In the genomic region with DNA sequence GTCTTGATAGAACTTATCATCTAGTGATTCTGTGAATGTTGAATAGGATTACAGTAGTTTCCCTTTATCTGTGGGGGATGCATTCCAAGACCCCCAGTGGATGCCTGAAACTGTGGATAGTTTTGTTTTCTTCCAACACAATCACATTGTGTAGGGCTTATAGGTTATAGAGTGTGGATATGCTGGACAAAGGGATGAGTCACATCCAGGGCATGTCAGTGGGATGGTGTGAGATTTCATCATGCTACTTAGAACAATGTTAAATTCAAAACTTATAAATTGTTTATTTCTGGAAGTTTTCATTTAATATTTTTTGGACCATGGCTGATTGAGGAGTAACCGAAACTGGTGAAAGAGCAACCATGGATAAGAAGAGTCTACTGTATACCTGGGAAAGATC, we compare ENCODE assay signal across 17 cellular contexts.
DNase-seq lines count a peak whose midpoint lies in the region; ATAC-seq and TF ChIP-seq lines count a peak whose summit lies in the region.
"Had no signal": no experiment of that assay in that cellular context is flagged by ENCODE, and none has a peak within 500 bp of the region (broad histone marks: within the 10 kb centered on the region; RNA-seq: fewer than 3 reads in every experiment).

No MANE protein-coding gene starts in this region.

- no peak overlapping the region for H3K4me3 Mint-ChIP-seq in activated CD8-positive, alpha-beta memory T cell treated with anti-CD3 and anti-CD28 coated beads, Interleukin-2, amount 10 ng/mL, durations not matched to agents 7 days and 5 days
- H3K4me3 Mint-ChIP-seq: activated CD4-positive, alpha-beta T cell treated with anti-CD3 and anti-CD28 coated beads for 36 hours; T-helper 2 cell treated with Interferon-gamma antibody and Interleukin-4, amounts not matched to agents 5 μg/mL and 100 μg/mL, for 36 hours had no signal

- H3K4me1 Mint-ChIP-seq in activated CD8-positive, alpha-beta memory T cell treated with anti-CD3 and anti-CD28 coated beads, Interleukin-2, amount 10 ng/mL, durations not matched to agents 7 days and 5 days: no peaks in the 10 kb centered on the region
- H3K4me1 Mint-ChIP-seq: activated CD4-positive, alpha-beta T cell treated with anti-CD3 and anti-CD28 coated beads for 36 hours had no signal

- TF ChIP-seq CTCF in cardiac fibroblast (IDR thresholded peaks at IDR 0.05; ENCODE audit: low read depth, low read length): no peak

- no peak overlapping the region for H3K27ac Mint-ChIP-seq in activated CD8-positive, alpha-beta memory T cell treated with anti-CD3 and anti-CD28 coated beads, Interleukin-2, amount 10 ng/mL, durations not matched to agents 7 days and 5 days
- H3K27ac Mint-ChIP-seq: activated CD4-positive, alpha-beta T cell treated with anti-CD3 and anti-CD28 coated beads for 36 hours; T-helper 2 cell treated with Interferon-gamma antibody and Interleukin-4, amounts not matched to agents 5 μg/mL and 100 μg/mL, for 36 hours had no signal

- no peak overlapping the region for H3K4me3 ChIP-seq in cardiac fibroblast (replicated peaks in 1 of 2; ENCODE audit: low read depth in 2 of 2, low read length in 2 of 2)
- H3K4me3 ChIP-seq: heart left ventricle, ovary, spleen had no signal

- peaks cover 3% of the 10 kb centered on the region for H3K9me3 Mint-ChIP-seq in activated CD8-positive, alpha-beta memory T cell treated with anti-CD3 and anti-CD28 coated beads, Interleukin-2, amount 10 ng/mL, durations not matched to agents 7 days and 5 days (ENCODE audit: low read depth)
- H3K9me3 Mint-ChIP-seq: T-helper 2 cell treated with Interferon-gamma antibody and Interleukin-4, amounts not matched to agents 5 μg/mL and 100 μg/mL, for 36 hours had no signal

- H3K36me3 Mint-ChIP-seq in activated CD8-positive, alpha-beta memory T cell treated with anti-CD3 and anti-CD28 coated beads, Interleukin-2, amount 10 ng/mL, durations not matched to agents 7 days and 5 days: no peaks in the 10 kb centered on the region

- in situ Hi-C loops in Caki2 (cut with HindIII; ENCODE audit: low pct_unique_long_range_greater_than_20kb, low sequenced_read_pairs): no loop called here

- DNase-seq in Caki2 (ENCODE audit: low read depth) (peak; percentile 9), NCI-H226 (peak; percentile 44), cardiac fibroblast (ENCODE audit: low read depth in 2 of 2) (peak; percentile 27 to 31), iris pigment epithelial cell (ENCODE audit: low read depth) (peak; percentile 85), AG20443 (ENCODE audit: low spot score) (no peak), NCI-H2227 treated with DMSO at 0.1 percent for 48 hours (lab: John Stamatoyannopoulos, UW) (no peak)
- DNase-seq in activated CD8-positive, alpha-beta memory T cell treated with anti-CD3 and anti-CD28 coated beads, Interleukin-2, amount 10 ng/mL, durations not matched to agents 7 days and 5 days: no peak
- DNase-seq: activated CD4-positive, alpha-beta T cell treated with anti-CD3 and anti-CD28 coated beads for 36 hours; DMS 273 treated with DMSO at 0.1 percent for 48 hours; heart left ventricle; left colon; NCI-H2029 treated with DMSO at 0.1 percent for 48 hours; NCI-H774; ovary; spleen had no signal

- ATAC-seq in activated CD8-positive, alpha-beta memory T cell treated with anti-CD3 and anti-CD28 coated beads, Interleukin-2, amount 10 ng/mL, durations not matched to agents 7 days and 5 days: no peak
- no peak for ATAC-seq in GM21390 (IDR thresholded peaks at IDR 0.05; ENCODE audit: unreplicated experiment)
- ATAC-seq: activated CD4-positive, alpha-beta T cell treated with anti-CD3 and anti-CD28 coated beads for 36 hours; heart left ventricle; left colon had no signal

- CTCF ChIA-PET in activated CD8-positive, alpha-beta memory T cell treated with anti-CD3 and anti-CD28 coated beads, Interleukin-2, amount 10 ng/mL, durations not matched to agents 7 days and 5 days (lab: Charles Lee): no interaction called here

- no peaks in the 10 kb centered on the region for H3K27me3 Mint-ChIP-seq in activated CD8-positive, alpha-beta memory T cell treated with anti-CD3 and anti-CD28 coated beads, Interleukin-2, amount 10 ng/mL, durations not matched to agents 7 days and 5 days
- H3K27me3 Mint-ChIP-seq: activated CD4-positive, alpha-beta T cell treated with anti-CD3 and anti-CD28 coated beads for 36 hours had no signal

Comparison
In these comparisons a context has a peak if more than half of its experiments do, and no peak if none do; other contexts are left out.
1. DNase-seq: peak in Caki2 (single experiment), NCI-H226 (single experiment), cardiac fibroblast (2 of 2) and iris pigment epithelial cell (single experiment); none in AG20443 (single experiment), activated CD8-positive, alpha-beta memory T cell treated with anti-CD3 and anti-CD28 coated beads, Interleukin-2, amount 10 ng/mL, durations not matched to agents 7 days and 5 days (single experiment) and NCI-H2227 treated with DMSO at 0.1 percent for 48 hours (single experiment).